ENCODE assay signal across 17 cellular contexts in the genomic region with DNA sequence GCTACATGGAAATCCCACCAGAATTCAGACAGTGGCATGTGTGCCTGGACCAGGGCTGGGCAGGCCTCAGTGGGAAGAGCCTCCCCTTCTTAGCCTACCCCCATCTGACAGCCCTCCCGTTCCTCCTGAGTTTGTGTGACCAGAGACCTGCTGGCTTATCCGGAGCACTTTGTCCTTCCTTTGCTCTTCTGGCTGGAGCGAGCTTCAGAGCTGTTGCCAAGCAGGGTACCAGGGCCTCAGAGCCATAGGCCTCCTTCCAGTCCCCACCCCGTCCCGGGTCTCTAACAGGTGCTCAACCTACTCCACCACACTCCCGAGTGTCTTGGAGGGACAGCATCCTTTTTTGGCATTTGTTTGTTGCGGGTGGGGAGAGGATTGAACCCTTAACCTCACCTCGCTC.
"Had no signal": no experiment of that assay in that cellular context is flagged by ENCODE, and none has a peak within 500 bp of the region (broad histone marks: within the 10 kb centered on the region; RNA-seq: fewer than 3 reads in every experiment).

No MANE protein-coding gene starts in this region.

- H3K36me3 ChIP-seq: breast epithelium, pancreas had no signal

- DNase-seq: activated naive CD4-positive, alpha-beta T cell treated with Interleukin-2 at 50 U/mL for 16 hours; activated naive CD8-positive, alpha-beta T cell treated with anti-CD3 and anti-CD28 coated beads for 36 hours; activated T-cell treated with anti-CD3 and anti-CD28 coated beads, Interleukin-2, amount 50 U/mL, for 1 hour; endodermal cell; midbrain; retina; stimulated activated CD4-positive, alpha-beta T cell treated with anti-CD3 and anti-CD28 coated beads, Interleukin-4, amount 100 ng/mL, for 4 hours; T-cell; WERI-Rb-1 had no signal

- FAIRE-seq: astrocyte, keratinocyte, pancreas had no signal

- H3K4me1 ChIP-seq: pancreas had no signal

- ATAC-seq: natural killer cell treated with Interleukin-12 subunit alpha and Interleukin-12 subunit beta and Interleukin-15 and Interleukin-18, amount 100 ng/mL, for 72 hours; pancreas; T-cell had no signal

- H3K4me3 ChIP-seq: breast epithelium, coronary artery, pancreas, tibial nerve had no signal

- H3K27me3 ChIP-seq: breast epithelium, pancreas, tibial nerve had no signal

- H3K27ac ChIP-seq: breast epithelium, coronary artery, epithelial cell of prostate, pancreas had no signal

- H3K9me3 ChIP-seq: breast epithelium, pancreas, tibial nerve had no signal
